ENCODE assay signal across 12 cellular contexts in genomic region chr20:53597521-53598120, GRCh38. TPM values are rescaled to one million over a fixed set of nuclear protein-coding genes. Genes with fewer than 3 reads are reported as not detected.
DNase-seq lines count a peak whose midpoint lies in the region; ATAC-seq, FAIRE-seq and TF ChIP-seq lines count a peak whose summit lies in the region.
"Had no signal": no experiment of that assay in that cellular context is flagged by ENCODE, and none has a peak within 500 bp of the region (broad histone marks: within the 10 kb centered on the region; RNA-seq: fewer than 3 reads in every experiment).

No MANE protein-coding gene starts in this region.

- H3K9me3 Mint-ChIP-seq in CD4-positive, alpha-beta T cell: no peaks in the 10 kb centered on the region
- H3K9me3 Mint-ChIP-seq in nephron progenitor cell (no peaks in the 10 kb centered on the region), natural killer cell (no peaks in the 10 kb centered on the region)

- no peaks in the 10 kb centered on the region for H3K27me3 Mint-ChIP-seq in CD4-positive, alpha-beta T cell
- peaks cover 3% of the 10 kb centered on the region for H3K27me3 Mint-ChIP-seq in nephron progenitor cell (ENCODE audit: low read depth, poor library complexity)
- H3K27me3 Mint-ChIP-seq in natural killer cell (ENCODE audit: low read depth in 2 of 2): no peaks in the 10 kb centered on the region

- H3F3A ChIP-seq in Loucy (ENCODE audit: low read depth): peaks cover 3% of the 10 kb centered on the region; the same call in 1 of the 2 replicates

- no peak for DNase-seq in CD4-positive, alpha-beta T cell
- DNase-seq in bronchial epithelial cell (ENCODE audit: low read depth): no peak
- DNase-seq in nephron progenitor cell: no peak
- DNase-seq in SHP77 treated with DMSO at 0.1 percent for 48 hours (lab: John Stamatoyannopoulos, UW): no peak
- no peak for DNase-seq in natural killer cell
- DNase-seq in activated effector memory CD4-positive, alpha-beta T cell treated with Interleukin-2 at 50 U/mL for 16 hours: no peak
- DNase-seq: HCEC 1CT, NCI-H446 treated with DMSO at 0.1 percent for 48 hours, upper lobe of right lung had no signal

- CTCF ChIA-PET in CD4-positive, alpha-beta T cell (lab: Charles Lee): no interaction called here

- no peak overlapping the region for H2AFZ ChIP-seq in Loucy (ENCODE audit: low read length)

- ATAC-seq in CD4-positive, alpha-beta T cell (ENCODE audit: poor library complexity): no peak
- ATAC-seq in natural killer cell (no peak), HG03521 (IDR thresholded peaks at IDR 0.05; ENCODE audit: unreplicated experiment) (no peak)
- ATAC-seq: left colon, upper lobe of right lung had no signal

- H3K36me3 ChIP-seq in Loucy (ENCODE audit: insufficient read depth, low read length) (no peaks in the 10 kb centered on the region), bronchial epithelial cell (ENCODE audit: control insufficient read depth, insufficient read depth, low read length) (no peaks in the 10 kb centered on the region)
- H3K36me3 ChIP-seq: upper lobe of right lung had no signal

- peaks cover 11% of the 10 kb centered on the region for H3K36me3 Mint-ChIP-seq in CD4-positive, alpha-beta T cell (ENCODE audit: low read depth)
- H3K36me3 Mint-ChIP-seq in nephron progenitor cell (ENCODE audit: low read depth) (no peaks in the 10 kb centered on the region), natural killer cell (no peaks in the 10 kb centered on the region)

- H4K20me1 ChIP-seq in Loucy (ENCODE audit: insufficient read depth, low read length, poor library complexity, severe bottlenecking): no peaks in the 10 kb centered on the region

- POLR2A ChIA-PET in CD4-positive, alpha-beta T cell (lab: Charles Lee): interaction anchor here (0.5 to 7.6 kb wide), 11 partner anchors 10 to 342 kb away, joined by 3 to 111 read pairs (median 22); no protein-coding TSS in a partner anchor

- H3K4me1 Mint-ChIP-seq in CD4-positive, alpha-beta T cell (ENCODE audit: low read depth): peaks cover 70% of the 10 kb centered on the region
- H3K4me1 Mint-ChIP-seq in nephron progenitor cell (peaks cover 64% of the 10 kb centered on the region), natural killer cell (peaks cover 24 to 42% of the 10 kb centered on the region in 2 donors)

- H3K27ac ChIP-seq in CD4-positive, alpha-beta T cell (ENCODE audit: low read depth, low read length): peak overlapping the region; percentile 48

- H3K9me3 ChIP-seq in CD4-positive, alpha-beta T cell (ENCODE audit: control insufficient read depth, low read length): no peaks in the 10 kb centered on the region
- H3K9me3 ChIP-seq in Loucy (ENCODE audit: insufficient read depth, low read depth, low read length): no peaks in the 10 kb centered on the region
- H3K9me3 ChIP-seq: upper lobe of right lung had no signal

- no peak overlapping the region for H3K9ac ChIP-seq in Loucy (ENCODE audit: low read depth, low read length, poor library complexity, severe bottlenecking)

- peak overlapping the region; percentile 36 for H3K4me2 ChIP-seq in Loucy (ENCODE audit: low read depth, low read length, poor library complexity, severe bottlenecking)

- peaks cover 24% of the 10 kb centered on the region; the same call in 1 of the 2 replicates for H3K79me2 ChIP-seq in Loucy (ENCODE audit: insufficient read depth, low read length)

- no peaks in the 10 kb centered on the region for H3K27me3 ChIP-seq in CD4-positive, alpha-beta T cell (ENCODE audit: control insufficient read depth, insufficient read depth, low read length)
- H3K27me3 ChIP-seq in Loucy (ENCODE audit: insufficient read depth, low read length, poor library complexity, severe bottlenecking): peaks cover 7% of the 10 kb centered on the region
- H3K27me3 ChIP-seq in bronchial epithelial cell (ENCODE audit: control insufficient read depth, insufficient read depth, low read length): no peaks in the 10 kb centered on the region
- H3K27me3 ChIP-seq: upper lobe of right lung had no signal

- no peak for TF ChIP-seq CTCF in CD4-positive, alpha-beta T cell (IDR thresholded peaks at IDR 0.05)
- TF ChIP-seq CTCF in Loucy (conservative IDR thresholded peaks at IDR 0.05; ENCODE audit: low read length) (no peak), bronchial epithelial cell (IDR thresholded peaks at IDR 0.05; ENCODE audit: insufficient read depth, low read length, severe bottlenecking) (no peak), nephron progenitor cell (IDR thresholded peaks at IDR 0.05) (no peak), natural killer cell (IDR thresholded peaks at IDR 0.05) (no peak)

- intact Hi-C loops in CD4-positive, alpha-beta T cell (cut with DNase I, micrococcal nuclease): loop anchor here in 1 of 2 experiments (5.0 kb wide), 2 partner anchors 150 to 275 kb away; no protein-coding TSS in a partner anchor
- intact Hi-C loops in natural killer cell (cut with micrococcal nuclease): no loop called here

- no peak for FAIRE-seq in bronchial epithelial cell (lab: Jason Lieb, UNC)

- H3K4me3 Mint-ChIP-seq in CD4-positive, alpha-beta T cell: peak overlapping the region; percentile 73
- H3K4me3 Mint-ChIP-seq in nephron progenitor cell: peak overlapping the region; percentile 68
- H3K4me3 Mint-ChIP-seq in natural killer cell: no peak overlapping the region

- no peaks in the 10 kb centered on the region for H3K9me2 ChIP-seq in Loucy (replicated peaks; ENCODE audit: low read depth, low read length)

- peak overlapping the region; percentile 95 for H3K27ac Mint-ChIP-seq in CD4-positive, alpha-beta T cell
- H3K27ac Mint-ChIP-seq in nephron progenitor cell: no peak overlapping the region
- no peak overlapping the region for H3K27ac Mint-ChIP-seq in natural killer cell

- H3K4me3 ChIP-seq in Loucy (ENCODE audit: low read length, poor library complexity, severe bottlenecking) (no peak overlapping the region), bronchial epithelial cell (ENCODE audit: low read depth, low read length) (peak overlapping the region; percentile 35)
- H3K4me3 ChIP-seq: upper lobe of right lung had no signal

- H3K4me1 ChIP-seq in Loucy (ENCODE audit: insufficient read depth, low read length, poor library complexity, severe bottlenecking): peaks cover 29% of the 10 kb centered on the region

RNA-seq across cellular contexts. Expression of gene ZNF217, which starts 4.0 kb away (rescaled TPM):
- total RNA-seq in CD4-positive, alpha-beta T cell: 10 to 100 TPM; 83.5 to 87.4 TPM
- total RNA-seq in bronchial epithelial cell: 24.7 and 31.6 TPM in 2 replicates
- total RNA-seq in natural killer cell: 10 to 100 TPM; 56.1 to 69.1 (median 59.0) TPM
